ENCODE assay signal across 10 cellular contexts in the genomic region with DNA sequence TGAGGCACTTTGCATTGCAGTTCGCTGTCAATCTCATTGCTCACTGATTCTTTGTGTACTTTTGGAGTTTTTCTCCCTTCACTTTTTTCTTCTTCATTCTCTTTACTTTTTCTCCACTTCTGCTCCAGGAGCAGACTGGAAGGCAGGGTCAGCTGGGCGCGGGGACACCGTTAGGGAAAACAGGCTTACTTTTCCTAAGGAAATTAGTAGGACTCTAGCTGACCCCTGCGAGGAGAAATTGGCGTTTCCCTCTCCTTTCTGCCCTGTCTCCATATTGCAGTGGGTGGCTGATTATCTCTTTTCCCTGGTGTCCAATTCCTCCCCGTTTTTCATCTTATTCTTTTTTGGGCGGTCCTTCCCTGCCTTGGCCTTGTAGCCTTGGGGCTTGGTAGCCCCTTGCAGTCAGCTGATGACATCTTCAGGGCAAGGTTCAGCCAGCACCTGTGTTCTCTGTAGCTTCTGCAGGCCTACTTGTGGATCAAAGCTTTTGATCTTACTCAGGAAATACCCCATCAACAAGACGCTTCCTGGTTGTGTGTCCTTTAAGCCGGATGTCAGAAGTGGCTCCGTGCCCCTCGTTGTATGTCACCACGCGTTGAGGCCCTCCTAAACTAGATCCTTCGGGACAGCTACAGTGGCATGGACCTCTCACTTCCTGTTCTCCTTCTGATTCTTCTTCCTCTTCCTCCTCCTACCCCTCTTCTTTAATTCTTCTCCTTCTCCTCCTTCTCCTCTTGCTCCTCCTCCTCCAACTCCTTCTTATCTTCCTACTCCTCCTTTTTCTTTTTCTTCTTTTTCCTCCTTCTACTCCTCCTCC. TPM values are rescaled to one million over a fixed set of nuclear protein-coding genes. Genes with fewer than 3 reads are reported as not detected.
DNase-seq lines count a peak whose midpoint lies in the region; ATAC-seq and TF ChIP-seq lines count a peak whose summit lies in the region.
"Had no signal": no experiment of that assay in that cellular context is flagged by ENCODE, and none has a peak within 500 bp of the region (broad histone marks: within the 10 kb centered on the region; RNA-seq: fewer than 3 reads in every experiment).

No MANE protein-coding gene starts in this region.

- DNase-seq in stimulated activated CD4-positive, alpha-beta T cell treated with anti-CD3 and anti-CD28 coated beads, Interleukin-4, amount 100 ng/mL, for 24 hours, result peak; percentile 10
- DNase-seq in stimulated activated CD4-positive, alpha-beta T cell treated with anti-CD3 and anti-CD28 coated beads, Interleukin-12 subunit alpha, Interleukin-12 subunit beta, amount 100 ng/mL, for 4 hours, result no peak
- peak; percentile 31 for DNase-seq in activated CD4-positive, alpha-beta memory T cell treated with anti-CD3 and anti-CD28 coated beads for 36 hours
- DNase-seq in vagina (ENCODE audit: extremely low spot score in 2 of 2) (peak; percentile 61 to 88), NCI-H1694 treated with DMSO at 0.1 percent for 48 hours (lab: John Stamatoyannopoulos, UW) (no peak), NCI-H2196 treated with DMSO at 0.1 percent for 48 hours (lab: John Stamatoyannopoulos, UW; ENCODE audit: unreplicated experiment) (no peak)
- DNase-seq: DMS 273 treated with DMSO at 0.1 percent for 48 hours had no signal

- H3K4me3 Mint-ChIP-seq in activated CD4-positive, alpha-beta memory T cell treated with anti-CD3 and anti-CD28 coated beads for 36 hours, result peak overlapping the region; percentile 72

- no peaks in the 10 kb centered on the region for H3K9me3 ChIP-seq in liver (ENCODE audit: control insufficient read depth in 4 of 4, low read length in 3 of 4)
- H3K9me3 ChIP-seq in vagina, result no peaks in the 10 kb centered on the region

- H3K9me3 Mint-ChIP-seq in activated CD4-positive, alpha-beta memory T cell treated with anti-CD3 and anti-CD28 coated beads for 36 hours, result no peaks in the 10 kb centered on the region

- CTCF ChIA-PET in activated CD4-positive, alpha-beta memory T cell treated with anti-CD3 and anti-CD28 coated beads for 36 hours (lab: Charles Lee), result interaction anchor here (1.1 to 2.9 kb wide), 2 partner anchors 37 to 213 kb away, joined by 3 to 32 read pairs; no protein-coding TSS in a partner anchor

- peaks cover 1% of the 10 kb centered on the region for H3K36me3 Mint-ChIP-seq in activated CD4-positive, alpha-beta memory T cell treated with anti-CD3 and anti-CD28 coated beads for 36 hours

- no peak for TF ChIP-seq RAD21 in liver (IDR thresholded peaks at IDR 0.05)

- ATAC-seq in GM19452 (IDR thresholded peaks at IDR 0.05; ENCODE audit: unreplicated experiment), result no peak

- POLR2A ChIA-PET in activated CD4-positive, alpha-beta memory T cell treated with anti-CD3 and anti-CD28 coated beads for 36 hours (lab: Charles Lee), result no interaction called here

- TF ChIP-seq POLR2A in vagina (IDR thresholded peaks at IDR 0.05), result no peak

- H3K27ac Mint-ChIP-seq in activated CD4-positive, alpha-beta memory T cell treated with anti-CD3 and anti-CD28 coated beads for 36 hours, result peak overlapping the region; percentile 90

- peaks cover 0 to 54% (median 38%) of the 10 kb centered on the region in 4 donors for H3K4me1 ChIP-seq in liver (ENCODE audit: control insufficient read depth in 4 of 4, insufficient read depth in 4 of 4, low read length in 3 of 4)
- peaks cover 47% of the 10 kb centered on the region for H3K4me1 ChIP-seq in vagina

- intact Hi-C loops in activated CD4-positive, alpha-beta memory T cell treated with anti-CD3 and anti-CD28 coated beads for 36 hours (cut with micrococcal nuclease), result loop anchor here (10.0 kb wide), 4 partner anchors 210 to 1150 kb away; partner anchors contain the start of genes FAAH2 and ZXDA
- intact Hi-C loops in vagina (cut with DNase I), result no loop called here

- TF ChIP-seq CTCF in liver (IDR thresholded peaks at IDR 0.05; ENCODE audit: low read depth, low read length, missing input control) (no peak), vagina (IDR thresholded peaks at IDR 0.05) (no peak)

- no peak overlapping the region for H3K9ac ChIP-seq in liver (ENCODE audit: low read depth in 1 of 2, low read length in 2 of 2)

- H3K27me3 Mint-ChIP-seq in activated CD4-positive, alpha-beta memory T cell treated with anti-CD3 and anti-CD28 coated beads for 36 hours, result no peaks in the 10 kb centered on the region

- no peak overlapping the region for H3K4me3 ChIP-seq in liver (ENCODE audit: low read depth in 1 of 3, low read length in 3 of 3)
- peak overlapping the region in 1 of 2 donors; percentile 13 for H3K4me3 ChIP-seq in vagina

- peak overlapping the region; percentile 11 to 38 for H3K27ac ChIP-seq in liver (ENCODE audit: low read depth in 1 of 2, low read length in 2 of 2)
- H3K27ac ChIP-seq in vagina, result peak overlapping the region; percentile 86
- H3K27ac ChIP-seq: epithelial cell of prostate had no signal

- H3K4me1 Mint-ChIP-seq in activated CD4-positive, alpha-beta memory T cell treated with anti-CD3 and anti-CD28 coated beads for 36 hours (ENCODE audit: low read depth), result peaks cover 49% of the 10 kb centered on the region

- H3K27me3 ChIP-seq in liver (ENCODE audit: control insufficient read depth in 4 of 4, insufficient read depth in 4 of 4, low read length in 3 of 4) (no peaks in the 10 kb centered on the region), vagina (no peaks in the 10 kb centered on the region)

- 62% methylated on average over 15 of the region's 15 CpGs for WGBS in liver

- H3K36me3 ChIP-seq in liver (ENCODE audit: control insufficient read depth in 4 of 4, insufficient read depth in 3 of 4, low read depth in 1 of 4, low read length in 3 of 4) (peaks cover 0 to 2% (median 0%) of the 10 kb centered on the region in 4 donors), vagina (no peaks in the 10 kb centered on the region)

TF ChIP-seq in liver, 16 proteins besides CTCF, POLR2A, EP300 and RAD21:
- TF ChIP-seq HNF4A (conservative IDR thresholded peaks at IDR 0.05), result no peak
- TF ChIP-seq, protein P1, sequence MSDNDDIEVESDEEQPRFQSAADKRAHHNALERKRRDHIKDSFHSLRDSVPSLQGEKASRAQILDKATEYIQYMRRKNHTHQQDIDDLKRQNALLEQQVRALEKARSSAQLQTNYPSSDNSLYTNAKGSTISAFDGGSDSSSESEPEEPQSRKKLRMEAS (IDR thresholded peaks at IDR 0.05), result no peak
TF ChIP-seq in liver: peak in this region for 0.

RNA-seq across cellular contexts. Expression of gene NBDY, which starts 36.1 kb away (rescaled TPM):
- 10 to 100 TPM; 45.1 to 50.0 TPM for total RNA-seq in activated CD4-positive, alpha-beta memory T cell treated with anti-CD3 and anti-CD28 coated beads for 36 hours
- total RNA-seq in liver, result 1 to 10 TPM in 1 of 2 donors, under 1 TPM in 1; 0.84 to 3.5 TPM
- 10 to 100 TPM in 1 of 2 donors, 1 to 10 TPM in 1; 7.0 to 10.4 TPM for polyA plus RNA-seq in liver
- 13.8 TPM for total RNA-seq in vagina

Comparison
In these comparisons a context has a peak if more than half of its experiments do, and no peak if none do; other contexts are left out.
1. DNase-seq: peak in stimulated activated CD4-positive, alpha-beta T cell treated with anti-CD3 and anti-CD28 coated beads, Interleukin-4, amount 100 ng/mL, for 24 hours (single experiment), activated CD4-positive, alpha-beta memory T cell treated with anti-CD3 and anti-CD28 coated beads for 36 hours (single experiment) and vagina (2 of 2); none in stimulated activated CD4-positive, alpha-beta T cell treated with anti-CD3 and anti-CD28 coated beads, Interleukin-12 subunit alpha, Interleukin-12 subunit beta, amount 100 ng/mL, for 4 hours (single experiment), NCI-H1694 treated with DMSO at 0.1 percent for 48 hours (single experiment) and NCI-H2196 treated with DMSO at 0.1 percent for 48 hours (single experiment).